ENCODE assay signal across 22 cellular contexts in genomic region chr5:178081571-178082244, GRCh38.
"Had no signal": no experiment of that assay in that cellular context is flagged by ENCODE, and none has a peak within 500 bp of the region (broad histone marks: within the 10 kb centered on the region; RNA-seq: fewer than 3 reads in every experiment).

No MANE protein-coding gene starts in this region.

- H3K4me3 ChIP-seq: heart right ventricle, ovary, psoas muscle, right atrium auricular region, spleen had no signal

- H3K9me3 Mint-ChIP-seq: activated CD4-positive, alpha-beta memory T cell treated with anti-CD3 and anti-CD28 coated beads for 36 hours; activated naive CD4-positive, alpha-beta T cell treated with anti-CD3 and anti-CD28 coated beads, Interleukin-2, amount 50 U/mL, for 72 hours; naive B cell had no signal

- DNase-seq: activated CD4-positive, alpha-beta memory T cell treated with anti-CD3 and anti-CD28 coated beads for 36 hours; activated CD4-positive, alpha-beta T cell treated with anti-CD3 and anti-CD28 coated beads for 48 hours; activated T-cell treated with anti-CD3 and anti-CD28 coated beads for 4 hours; aorta; caudate nucleus; dermis blood vessel endothelial cell; effector CD8-positive, alpha-beta T cell; erythroblast; foreskin fibroblast; heart right ventricle; left colon; mesenchymal stem cell; naive B cell; ovary; psoas muscle; spleen; stimulated activated CD4-positive, alpha-beta T cell treated with anti-CD3 and anti-CD28 coated beads, Interleukin-4, amount 100 ng/mL, for 1 hour; stimulated activated naive CD4-positive, alpha-beta T cell treated with Interleukin-2 at 50 U/mL for 16 hours; T-helper 9 cell had no signal

- H3K4me3 Mint-ChIP-seq: activated CD4-positive, alpha-beta memory T cell treated with anti-CD3 and anti-CD28 coated beads for 36 hours; brain; naive B cell had no signal

- H3K36me3 Mint-ChIP-seq: activated CD4-positive, alpha-beta memory T cell treated with anti-CD3 and anti-CD28 coated beads for 36 hours; activated naive CD4-positive, alpha-beta T cell treated with anti-CD3 and anti-CD28 coated beads, Interleukin-2, amount 50 U/mL, for 72 hours; brain; naive B cell had no signal

- H3K27ac ChIP-seq: heart right ventricle, ovary, psoas muscle, right atrium auricular region, spleen had no signal

- H3K9me3 ChIP-seq: heart right ventricle, ovary, psoas muscle, right atrium auricular region, spleen had no signal

- H3K27me3 ChIP-seq: ovary, right atrium auricular region had no signal

- H3K27ac Mint-ChIP-seq: activated CD4-positive, alpha-beta memory T cell treated with anti-CD3 and anti-CD28 coated beads for 36 hours; activated naive CD4-positive, alpha-beta T cell treated with anti-CD3 and anti-CD28 coated beads, Interleukin-2, amount 50 U/mL, for 72 hours; brain had no signal

- H3K36me3 ChIP-seq: heart right ventricle, ovary, right atrium auricular region, spleen had no signal

- ATAC-seq: activated naive CD4-positive, alpha-beta T cell treated with anti-CD3 and anti-CD28 coated beads, Interleukin-2, amount 50 U/mL, for 72 hours; heart right ventricle; left colon; psoas muscle had no signal

- H3K4me1 ChIP-seq: heart right ventricle, psoas muscle, right atrium auricular region, spleen had no signal
